Comparison of ENCODE assay signal across 1 cellular context in genomic region chr16:9134739-9135138, GRCh38.
A peak's percentile ranks its signal among the peaks of the same experiment; 100 is the strongest.
TF ChIP-seq lines count a peak whose summit lies in the region.

No MANE protein-coding gene starts in this region.

TF ChIP-seq in HepG2, 621 proteins besides CTCF, POLR2A, EP300 and RAD21 (continued from another document and continues in another):
- TF ChIP-seq HMGXB3 (CRISPR knock-in tag; IDR thresholded peaks at IDR 0.05; ENCODE audit: borderline replicate concordance) (0 out of 2 replicates have a peak, but pooled peaks have one; percentile 35), ZNF556 (CRISPR knock-in tag; IDR thresholded peaks at IDR 0.05; ENCODE audit: borderline replicate concordance) (no peak), ETV5 (CRISPR knock-in tag; IDR thresholded peaks at IDR 0.05; ENCODE audit: borderline replicate concordance) (peak; percentile 14; the same call in 1 of the 2 replicates), ZNF550 (CRISPR knock-in tag; IDR thresholded peaks at IDR 0.05; ENCODE audit: borderline replicate concordance) (peak; percentile 84; the same call in 1 of the 2 replicates), ZNF44 (CRISPR knock-in tag; IDR thresholded peaks at IDR 0.05) (peak; percentile 24; the same call in 1 of the 2 replicates), ZNF792 (CRISPR knock-in tag; IDR thresholded peaks at IDR 0.05) (no peak), ZNF574 (CRISPR knock-in tag; IDR thresholded peaks at IDR 0.05) (peak; percentile 32; the same call in 1 of the 2 replicates), THAP11 (CRISPR knock-in tag; IDR thresholded peaks at IDR 0.05) (peak; percentile 68), ZNF768 (CRISPR knock-in tag; IDR thresholded peaks at IDR 0.05) (0 out of 2 replicates have a peak, but pooled peaks have one; percentile 40), XRCC5 (optimal IDR thresholded peaks at IDR 0.05; ENCODE audit: low read length) (peak; percentile 81), FOSL2 (CRISPR knock-in tag; IDR thresholded peaks at IDR 0.05) (peak; percentile 57), FOXA1 (IDR thresholded peaks at IDR 0.05) (no peak), FOXA1 (CRISPR knock-in tag; IDR thresholded peaks at IDR 0.05) (0 out of 2 replicates have a peak, but pooled peaks have one; percentile 4), ZNF501 (CRISPR knock-in tag; IDR thresholded peaks at IDR 0.05) (peak; percentile 64; the same call in 1 of the 2 replicates), KDM5B (CRISPR knock-in tag; IDR thresholded peaks at IDR 0.05; ENCODE audit: borderline replicate concordance) (0 out of 2 replicates have a peak, but pooled peaks have one; percentile 28), PITX1 (CRISPR knock-in tag; IDR thresholded peaks at IDR 0.05) (0 out of 2 replicates have a peak, but pooled peaks have one; percentile 48), TSC22D2 (CRISPR knock-in tag; IDR thresholded peaks at IDR 0.05; ENCODE audit: borderline replicate concordance) (no peak), MXD3 (CRISPR knock-in tag; IDR thresholded peaks at IDR 0.05) (0 out of 2 replicates have a peak, but pooled peaks have one; percentile 47), ZNF205 (CRISPR knock-in tag; IDR thresholded peaks at IDR 0.05) (peak; percentile 21; the same call in 1 of the 2 replicates), MYNN (CRISPR knock-in tag; IDR thresholded peaks at IDR 0.05; ENCODE audit: low read depth) (0 out of 2 replicates have a peak, but pooled peaks have one; percentile 51), KLF11 (CRISPR knock-in tag; IDR thresholded peaks at IDR 0.05) (0 out of 2 replicates have a peak, but pooled peaks have one; percentile 44), YY1 (IDR thresholded peaks at IDR 0.05; ENCODE audit: insufficient read depth, insufficient replicate concordance, low read depth, low read length) (peak; percentile 36), THAP9 (CRISPR knock-in tag; IDR thresholded peaks at IDR 0.05; ENCODE audit: borderline replicate concordance) (peak; percentile 27; the same call in 1 of the 2 replicates), KDM2A (CRISPR knock-in tag; IDR thresholded peaks at IDR 0.05; ENCODE audit: borderline replicate concordance, low read depth) (peak; percentile 68; the same call in 1 of the 2 replicates), HNRNPL (IDR thresholded peaks at IDR 0.05; ENCODE audit: low read depth, low read length) (0 out of 2 replicates have a peak, but pooled peaks have one; percentile 43), ZBTB39 (CRISPR knock-in tag; IDR thresholded peaks at IDR 0.05) (no peak), ZNF263 (CRISPR knock-in tag; IDR thresholded peaks at IDR 0.05) (no peak), TFE3 (CRISPR knock-in tag; IDR thresholded peaks at IDR 0.05) (peak; percentile 74; the same call in 1 of the 2 replicates), ZNF124 (CRISPR knock-in tag; IDR thresholded peaks at IDR 0.05) (peak; percentile 73; the same call in 1 of the 2 replicates), NRL (CRISPR knock-in tag; IDR thresholded peaks at IDR 0.05; ENCODE audit: borderline replicate concordance) (peak; percentile 39; the same call in 1 of the 2 replicates), CBX5 (CRISPR knock-in tag; IDR thresholded peaks at IDR 0.05; ENCODE audit: borderline replicate concordance) (peak; percentile 46; the same call in 1 of the 2 replicates), KDM4B (CRISPR knock-in tag; IDR thresholded peaks at IDR 0.05) (no peak), U2AF1 (optimal IDR thresholded peaks at IDR 0.05; ENCODE audit: low read depth, low read length) (no peak), ZNF280D (CRISPR knock-in tag; IDR thresholded peaks at IDR 0.05) (peak; percentile 20; the same call in 1 of the 2 replicates), MXI1 (IDR thresholded peaks at IDR 0.05; ENCODE audit: borderline replicate concordance, low read depth, low read length) (0 out of 3 replicates have a peak, but pooled peaks have one; percentile 44), MED1 (CRISPR knock-in tag; IDR thresholded peaks at IDR 0.05) (peak; percentile 32; the same call in 1 of the 2 replicates), ARHGAP35 (CRISPR knock-in tag; IDR thresholded peaks at IDR 0.05; ENCODE audit: borderline replicate concordance) (peak; percentile 15; the same call in 1 of the 2 replicates), ZNF891 (CRISPR knock-in tag; IDR thresholded peaks at IDR 0.05) (0 out of 2 replicates have a peak, but pooled peaks have one; percentile 13), HOXA5 (CRISPR knock-in tag; IDR thresholded peaks at IDR 0.05) (peak; percentile 72; the same call in 1 of the 2 replicates), MYC (CRISPR knock-in tag; IDR thresholded peaks at IDR 0.05; ENCODE audit: borderline replicate concordance) (peak; percentile 74; the same call in 1 of the 2 replicates), NONO (IDR thresholded peaks at IDR 0.05) (no peak), NONO (CRISPR knock-in tag; conservative IDR thresholded peaks at IDR 0.05) (peak; percentile 39; the same call in 1 of the 2 replicates), ZNF441 (CRISPR knock-in tag; IDR thresholded peaks at IDR 0.05; ENCODE audit: borderline replicate concordance) (no peak), SMC3 (IDR thresholded peaks at IDR 0.05; ENCODE audit: low read length) (peak; percentile 72), JARID2 (CRISPR knock-in tag; IDR thresholded peaks at IDR 0.05; ENCODE audit: insufficient replicate concordance) (peak; percentile 64), PHF8 (CRISPR knock-in tag; IDR thresholded peaks at IDR 0.05) (peak; percentile 20; the same call in 1 of the 2 replicates), ZNF614 (CRISPR knock-in tag; IDR thresholded peaks at IDR 0.05; ENCODE audit: borderline replicate concordance) (peak; percentile 68; the same call in 1 of the 2 replicates), SAP130 (CRISPR knock-in tag; IDR thresholded peaks at IDR 0.05; ENCODE audit: low read depth) (peak; percentile 55; the same call in 1 of the 2 replicates)
